8 cellular contexts compared by ENCODE assay signal in genomic region chr14:96797188-96797942, GRCh38. TPM values are rescaled to one million over a fixed set of nuclear protein-coding genes. Genes with fewer than 3 reads are reported as not detected.
DNase-seq lines count a peak whose midpoint lies in the region; ATAC-seq and TF ChIP-seq lines count a peak whose summit lies in the region.

TSS of gene VRK1 (plus strand) at chr14:96797382. CDS start at chr14:96833472, 36,090 bp downstream.

- H2BK5ac ChIP-seq in mesendoderm (ENCODE audit: low read length): no peak within 1 kb of the TSS

- H3K18ac ChIP-seq in mesendoderm (ENCODE audit: low read length): peak within 1 kb of the TSS; percentile 65

- no peak within 1 kb of the TSS for H2BK15ac ChIP-seq in mesendoderm (replicated peaks; ENCODE audit: low read depth)

- peak within 1 kb of the TSS; percentile 94 for H3K4me3 Mint-ChIP-seq in Calu3 (ENCODE audit: low read depth, unreplicated experiment)

- no peak within 1 kb of the TSS for H4K8ac ChIP-seq in mesendoderm (ENCODE audit: low read depth, low read length)

- no peak within 1 kb of the TSS for H2BK120ac ChIP-seq in mesendoderm (ENCODE audit: low read depth, low read length)

- peaks cover 17% of the 10 kb centered on the region for H3K36me3 Mint-ChIP-seq in Calu3 (ENCODE audit: insufficient read depth, unreplicated experiment)

- H3K27ac ChIP-seq in HUES48 (ENCODE audit: low read depth, low read length): peak within 1 kb of the TSS; percentile 84
- H3K27ac ChIP-seq in mesendoderm (ENCODE audit: low read depth, low read length): peak within 1 kb of the TSS; percentile 56

- H3K27ac Mint-ChIP-seq in Calu3 (ENCODE audit: unreplicated experiment): peak within 1 kb of the TSS; percentile 67

- no peak within 1 kb of the TSS for H4K5ac ChIP-seq in mesendoderm (ENCODE audit: low read length)

- H3K23ac ChIP-seq in mesendoderm (ENCODE audit: low read length): peak within 1 kb of the TSS; percentile 92

- H3K4me1 ChIP-seq in HUES48 (ENCODE audit: control insufficient read depth, insufficient read depth, low read length) (peaks cover 5% of the 10 kb centered on the region; the same call in 1 of the 2 replicates), NT2/D1 (ENCODE audit: insufficient read depth, insufficient read length) (no peaks in the 10 kb centered on the region), endocrine pancreas (ENCODE audit: control insufficient read depth, insufficient read depth, low read length) (peaks cover 7% of the 10 kb centered on the region), mesendoderm (ENCODE audit: control insufficient read depth, low read depth, low read length) (peaks cover 2% of the 10 kb centered on the region)

- peak within 1 kb of the TSS; percentile 89 for H3K56ac ChIP-seq in mesendoderm (ENCODE audit: low read length)

- BruUV-seq in Calu3 (replicated peaks; lab: Mats Ljungman, UMichigan): no TSS peak

- peak; percentile 96 for DNase-seq in Calu3
- peak; percentile 85 for DNase-seq in NT2/D1 (ENCODE audit: low read depth, low spot score)
- DNase-seq in activated CD8-positive, alpha-beta memory T cell treated with anti-CD3 and anti-CD28 coated beads for 48 hours (ENCODE audit: low read depth in 2 of 3, low spot score in 2 of 3): peak; percentile 80 to 90 (median 84)
- peak; percentile 98 for DNase-seq in mesendoderm
- peak; percentile 91 for DNase-seq in stimulated activated CD8-positive, alpha-beta memory T cell treated with anti-CD3 and anti-CD28 coated beads, Interleukin-12 subunit alpha, Interleukin-12 subunit beta, amount 100 ng/mL, for 4 hours (ENCODE audit: low read depth)

- H3K36me3 ChIP-seq in HUES48 (ENCODE audit: control insufficient read depth, insufficient read depth, low read length) (no peaks in the 10 kb centered on the region), NT2/D1 (ENCODE audit: insufficient read depth, insufficient read length, low read length) (peaks cover 3% of the 10 kb centered on the region), endocrine pancreas (ENCODE audit: control insufficient read depth, insufficient read depth, low read length) (no peaks in the 10 kb centered on the region), mesendoderm (ENCODE audit: control insufficient read depth, insufficient read depth, low read length) (no peaks in the 10 kb centered on the region)

- no peaks in the 10 kb centered on the region for H3K9me3 Mint-ChIP-seq in Calu3 (ENCODE audit: low read depth, unreplicated experiment)

- H3K4me3 ChIP-seq in HUES48 (ENCODE audit: low read depth, low read length) (peak within 1 kb of the TSS; percentile 74), NT2/D1 (ENCODE audit: insufficient read length, low read depth) (peak within 1 kb of the TSS; percentile 78), endocrine pancreas (ENCODE audit: control insufficient read depth, insufficient read depth, low read length) (peak within 1 kb of the TSS; percentile 7), mesendoderm (ENCODE audit: low read length) (peak within 1 kb of the TSS; percentile 75)

- H3K27me3 ChIP-seq in HUES48 (ENCODE audit: control insufficient read depth, insufficient read depth, low read length) (no peaks in the 10 kb centered on the region), NT2/D1 (ENCODE audit: insufficient read depth, insufficient read length) (no peaks in the 10 kb centered on the region), endocrine pancreas (ENCODE audit: control insufficient read depth, insufficient read depth, low read length) (no peaks in the 10 kb centered on the region), mesendoderm (ENCODE audit: insufficient read depth, low read length, poor library complexity) (no peaks in the 10 kb centered on the region)

- WGBS in mesendoderm (ENCODE audit: extremely low coverage, insufficient coverage, low lambda C conversion rate): no CpG with 5 or more reads among the region's 95 CpGs

- H3K4ac ChIP-seq in mesendoderm (ENCODE audit: low read depth, low read length): peak within 1 kb of the TSS; percentile 74

- H3K79me2 ChIP-seq in mesendoderm (ENCODE audit: control insufficient read depth, insufficient read depth, low read length): peaks cover 21% of the 10 kb centered on the region

- no peak for TF ChIP-seq CTCF in Calu3 (IDR thresholded peaks at IDR 0.05; ENCODE audit: unreplicated experiment)

- H2AK5ac ChIP-seq in mesendoderm (ENCODE audit: low read length): no peak within 1 kb of the TSS

- H3K4me2 ChIP-seq in mesendoderm (ENCODE audit: low read length): peak within 1 kb of the TSS; percentile 62

- H3K9me3 ChIP-seq in HUES48 (ENCODE audit: control insufficient read depth, insufficient read depth, low read length) (no peaks in the 10 kb centered on the region), NT2/D1 (ENCODE audit: insufficient read depth, low read length) (no peaks in the 10 kb centered on the region), endocrine pancreas (ENCODE audit: control insufficient read depth, low read length) (no peaks in the 10 kb centered on the region)

- peaks cover 23% of the 10 kb centered on the region for H3K27me3 Mint-ChIP-seq in Calu3 (ENCODE audit: unreplicated experiment)

- CTCF ChIA-PET in Calu3 (lab: Charles Lee): interaction anchor here (0.8 to 1.4 kb wide), 3 partner anchors 11 to 55 kb away, joined by 3 to 8 read pairs (median 4); no protein-coding TSS in a partner anchor

- peaks cover 21% of the 10 kb centered on the region for H3K4me1 Mint-ChIP-seq in Calu3 (ENCODE audit: low read depth, unreplicated experiment)

- intact Hi-C loops in Calu3 (cut with micrococcal nuclease; ENCODE audit: unreplicated experiment): no loop called here

- peak within 1 kb of the TSS; percentile 82 for H3K9ac ChIP-seq in HUES48 (ENCODE audit: low read depth, low read length)
- H3K9ac ChIP-seq in NT2/D1 (ENCODE audit: insufficient read length, low read depth): peak within 1 kb of the TSS; percentile 85
- peak within 1 kb of the TSS; percentile 47 for H3K9ac ChIP-seq in endocrine pancreas (ENCODE audit: control insufficient read depth, insufficient read depth, low read length)
- peak within 1 kb of the TSS; percentile 91 for H3K9ac ChIP-seq in mesendoderm (ENCODE audit: low read length)

- peak; percentile 95 for ATAC-seq in GM21423 (IDR thresholded peaks at IDR 0.05; ENCODE audit: unreplicated experiment)

- peaks cover 9% of the 10 kb centered on the region for H3K79me1 ChIP-seq in mesendoderm (ENCODE audit: low read length)

RNA-seq across cellular contexts. Expression of gene VRK1, which starts in this region (rescaled TPM):
- total RNA-seq in Calu3 (2022): 43.8 and 51.3 TPM in 2 replicates
- 71.4 TPM for polyA plus RNA-seq in mesendoderm (2013, experiment 1 of 2)
- polyA plus RNA-seq in mesendoderm (2013, experiment 2 of 2): 69.7 TPM

Comparison
In these comparisons a context has a peak if more than half of its experiments do, and no peak if none do; other contexts are left out.
1. Peak in every context shown above with its lines: DNase-seq, ATAC-seq, H3K4me3 ChIP-seq and H3K27ac ChIP-seq.
2. H3K4me3 ChIP-seq: peak in every context shown above with its lines; median percentile 78 in NT2/D1; 75 in mesendoderm; 74 in HUES48; 7 in endocrine pancreas.